ENCODE assay signal across 23 cellular contexts in genomic region chr19:18723871-18724377, GRCh38. TPM values are rescaled to one million over a fixed set of nuclear protein-coding genes. Genes with fewer than 3 reads are reported as not detected.
DNase-seq lines count a peak whose midpoint lies in the region; ATAC-seq and TF ChIP-seq lines count a peak whose summit lies in the region.
"Had no signal": no experiment of that assay in that cellular context is flagged by ENCODE, and none has a peak within 500 bp of the region (broad histone marks: within the 10 kb centered on the region; RNA-seq: fewer than 3 reads in every experiment).

No MANE protein-coding gene starts in this region.

- CTCF ChIA-PET in WTC11 (lab: Charles Lee), result interaction anchor here (1.5 kb wide), 1 partner anchor 235 kb away, joined by 4 read pairs; no protein-coding TSS in a partner anchor

- H3K36me3 Mint-ChIP-seq in activated T-cell treated with anti-CD3 and anti-CD28 coated beads, Interleukin-2, amount 50 U/mL, for 24 hours (ENCODE audit: low read depth), result peaks cover 8% of the 10 kb centered on the region
- no peaks in the 10 kb centered on the region; the same call in 1 of the 2 replicates for H3K36me3 Mint-ChIP-seq in WTC11
- H3K36me3 Mint-ChIP-seq in stimulated activated naive B cell treated with anti-CD40 and anti-IgM and Interleukin-4, amounts not matched to agents 10 μg/mL and 1 μg/mL and 100 μg/mL, for 72 hours, result peaks cover 7 to 17% of the 10 kb centered on the region in 2 donors
- H3K36me3 Mint-ChIP-seq: immature natural killer cell had no signal

- POLR2A ChIA-PET in WTC11 (lab: Charles Lee), result interaction anchor here (0.5 kb wide), 1 partner anchor 33 kb away, joined by 3 read pairs; no protein-coding TSS in a partner anchor

- H3K4me3 Mint-ChIP-seq in activated T-cell treated with anti-CD3 and anti-CD28 coated beads, Interleukin-2, amount 50 U/mL, for 24 hours, result no peak overlapping the region
- no peak overlapping the region for H3K4me3 Mint-ChIP-seq in WTC11
- H3K4me3 Mint-ChIP-seq in stimulated activated naive B cell treated with anti-CD40 and anti-IgM and Interleukin-4, amounts not matched to agents 10 μg/mL and 1 μg/mL and 100 μg/mL, for 72 hours, result no peak overlapping the region
- H3K4me3 Mint-ChIP-seq: activated CD4-positive, alpha-beta T cell treated with anti-CD3 and anti-CD28 coated beads, Interleukin-2, amount 10 ng/mL, durations not matched to agents 7 days and 5 days; effector memory CD8-positive, alpha-beta T cell; immature natural killer cell; naive thymus-derived CD8-positive, alpha-beta T cell had no signal

- TF ChIP-seq CTCF in WTC11 (IDR thresholded peaks at IDR 0.05), result no peak

- no peaks in the 10 kb centered on the region for H3K27me3 Mint-ChIP-seq in activated T-cell treated with anti-CD3 and anti-CD28 coated beads, Interleukin-2, amount 50 U/mL, for 24 hours
- 0 out of 2 replicates have a peak, but pooled peaks cover 3% of the 10 kb centered on the region for H3K27me3 Mint-ChIP-seq in WTC11 (ENCODE audit: low read depth)
- H3K27me3 Mint-ChIP-seq in stimulated activated naive B cell treated with anti-CD40 and anti-IgM and Interleukin-4, amounts not matched to agents 10 μg/mL and 1 μg/mL and 100 μg/mL, for 72 hours, result no peaks in the 10 kb centered on the region
- H3K27me3 Mint-ChIP-seq: activated CD4-positive, alpha-beta T cell treated with anti-CD3 and anti-CD28 coated beads, Interleukin-2, amount 10 ng/mL, durations not matched to agents 7 days and 5 days; effector memory CD8-positive, alpha-beta T cell; naive thymus-derived CD8-positive, alpha-beta T cell had no signal

- TF ChIP-seq POLR2A in GM18505 (IDR thresholded peaks at IDR 0.05; ENCODE audit: borderline replicate concordance, extremely low read depth, insufficient read depth, insufficient read length), result no peak

- H3K9me3 Mint-ChIP-seq in activated T-cell treated with anti-CD3 and anti-CD28 coated beads, Interleukin-2, amount 50 U/mL, for 24 hours, result no peaks in the 10 kb centered on the region
- no peaks in the 10 kb centered on the region for H3K9me3 Mint-ChIP-seq in WTC11
- no peaks in the 10 kb centered on the region for H3K9me3 Mint-ChIP-seq in stimulated activated naive B cell treated with anti-CD40 and anti-IgM and Interleukin-4, amounts not matched to agents 10 μg/mL and 1 μg/mL and 100 μg/mL, for 72 hours
- H3K9me3 Mint-ChIP-seq: activated CD4-positive, alpha-beta T cell treated with anti-CD3 and anti-CD28 coated beads, Interleukin-2, amount 10 ng/mL, durations not matched to agents 7 days and 5 days; effector memory CD8-positive, alpha-beta T cell; immature natural killer cell; naive thymus-derived CD8-positive, alpha-beta T cell had no signal

- no peak for DNase-seq in activated T-cell treated with anti-CD3 and anti-CD28 coated beads, Interleukin-2, amount 50 U/mL, for 24 hours
- DNase-seq in activated T-cell treated with anti-CD3 and anti-CD28 coated beads, Interleukin-2, amount 50 U/mL, for 1 hour, result no peak
- DNase-seq in WTC11 (ENCODE audit: low spot score) (no peak), left kidney (ENCODE audit: low read depth, low spot score) (peak; percentile 76), globus pallidus (ENCODE audit: low spot score) (no peak), DMS79 (lab: John Stamatoyannopoulos, UW) (no peak)
- DNase-seq in stimulated activated naive B cell treated with anti-CD40 and anti-IgM and Interleukin-4, amounts not matched to agents 10 μg/mL and 1 μg/mL and 100 μg/mL, for 72 hours, result no peak
- DNase-seq: activated CD4-positive, alpha-beta T cell treated with anti-CD3 and anti-CD28 coated beads, Interleukin-2, amount 10 ng/mL, durations not matched to agents 7 days and 5 days; activated CD8-positive, alpha-beta memory T cell treated with anti-CD3 and anti-CD28 coated beads, Interleukin-2, amount 50 U/mL, for 4 hours; activated gamma-delta T cell; BE2C; colonic mucosa; DMS79 treated with DMSO at 0.1 percent for 48 hours; effector memory CD8-positive, alpha-beta T cell; immature natural killer cell; KG1; left ventricle myocardium superior; midbrain; naive thymus-derived CD8-positive, alpha-beta T cell; NCI-H146; SJCRH30; stimulated activated CD8-positive, alpha-beta memory T cell treated with anti-CD3 and anti-CD28 coated beads, Interleukin-4, amount 100 ng/mL, for 48 hours had no signal

- H3K4me1 Mint-ChIP-seq in activated T-cell treated with anti-CD3 and anti-CD28 coated beads, Interleukin-2, amount 50 U/mL, for 24 hours (ENCODE audit: low read depth), result peaks cover 12% of the 10 kb centered on the region
- peaks cover 5% of the 10 kb centered on the region; the same call in 1 of the 2 replicates for H3K4me1 Mint-ChIP-seq in WTC11
- peaks cover 13 to 15% of the 10 kb centered on the region in 2 donors for H3K4me1 Mint-ChIP-seq in stimulated activated naive B cell treated with anti-CD40 and anti-IgM and Interleukin-4, amounts not matched to agents 10 μg/mL and 1 μg/mL and 100 μg/mL, for 72 hours
- H3K4me1 Mint-ChIP-seq: activated CD4-positive, alpha-beta T cell treated with anti-CD3 and anti-CD28 coated beads, Interleukin-2, amount 10 ng/mL, durations not matched to agents 7 days and 5 days had no signal

- peak overlapping the region; percentile 67 for H3K27ac Mint-ChIP-seq in activated T-cell treated with anti-CD3 and anti-CD28 coated beads, Interleukin-2, amount 50 U/mL, for 24 hours
- H3K27ac Mint-ChIP-seq in WTC11, result peak overlapping the region; percentile 66; the same call in 1 of the 2 replicates
- H3K27ac Mint-ChIP-seq in stimulated activated naive B cell treated with anti-CD40 and anti-IgM and Interleukin-4, amounts not matched to agents 10 μg/mL and 1 μg/mL and 100 μg/mL, for 72 hours, result peak overlapping the region; percentile 63
- H3K27ac Mint-ChIP-seq: activated CD4-positive, alpha-beta T cell treated with anti-CD3 and anti-CD28 coated beads, Interleukin-2, amount 10 ng/mL, durations not matched to agents 7 days and 5 days; effector memory CD8-positive, alpha-beta T cell had no signal

- ATAC-seq in WTC11, result no peak
- no peak for ATAC-seq in stimulated activated naive B cell treated with anti-CD40 and anti-IgM and Interleukin-4, amounts not matched to agents 10 μg/mL and 1 μg/mL and 100 μg/mL, for 72 hours (replicated peaks)
- ATAC-seq in GM18505 (IDR thresholded peaks at IDR 0.05; ENCODE audit: unreplicated experiment), result no peak
- ATAC-seq: effector memory CD8-positive, alpha-beta T cell; left ventricle myocardium superior; naive thymus-derived CD8-positive, alpha-beta T cell had no signal

TF ChIP-seq in WTC11, 78 proteins besides CTCF, POLR2A, EP300 and RAD21 (continues in another document):
- TF ChIP-seq, protein P1, sequence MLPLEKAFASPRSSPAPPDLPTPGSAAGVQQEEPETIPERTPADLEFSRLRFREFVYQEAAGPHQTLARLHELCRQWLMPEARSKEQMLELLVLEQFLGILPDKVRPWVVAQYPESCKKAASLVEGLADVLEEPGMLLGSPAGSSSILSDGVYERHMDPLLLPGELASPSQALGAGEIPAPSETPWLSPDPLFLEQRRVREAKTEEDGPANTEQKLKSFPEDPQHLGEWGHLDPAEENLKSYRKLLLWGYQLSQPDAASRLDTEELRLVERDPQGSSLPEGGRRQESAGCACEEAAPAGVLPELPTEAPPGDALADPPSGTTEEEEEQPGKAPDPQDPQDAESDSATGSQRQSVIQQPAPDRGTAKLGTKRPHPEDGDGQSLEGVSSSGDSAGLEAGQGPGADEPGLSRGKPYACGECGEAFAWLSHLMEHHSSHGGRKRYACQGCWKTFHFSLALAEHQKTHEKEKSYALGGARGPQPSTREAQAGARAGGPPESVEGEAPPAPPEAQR (CRISPR knock-in tag; IDR thresholded peaks at IDR 0.05), result no peak
- no peak for TF ChIP-seq SP1 (CRISPR knock-in tag; conservative IDR thresholded peaks at IDR 0.05)
- TF ChIP-seq ZNF219 (CRISPR knock-in tag; IDR thresholded peaks at IDR 0.05; ENCODE audit: borderline replicate concordance), result no peak
- TF ChIP-seq ZNF138 (CRISPR knock-in tag; conservative IDR thresholded peaks at IDR 0.05), result no peak
- TF ChIP-seq GRHL2 (CRISPR knock-in tag; IDR thresholded peaks at IDR 0.05; ENCODE audit: insufficient replicate concordance, severe bottlenecking), result no peak
- TF ChIP-seq, protein P2, sequence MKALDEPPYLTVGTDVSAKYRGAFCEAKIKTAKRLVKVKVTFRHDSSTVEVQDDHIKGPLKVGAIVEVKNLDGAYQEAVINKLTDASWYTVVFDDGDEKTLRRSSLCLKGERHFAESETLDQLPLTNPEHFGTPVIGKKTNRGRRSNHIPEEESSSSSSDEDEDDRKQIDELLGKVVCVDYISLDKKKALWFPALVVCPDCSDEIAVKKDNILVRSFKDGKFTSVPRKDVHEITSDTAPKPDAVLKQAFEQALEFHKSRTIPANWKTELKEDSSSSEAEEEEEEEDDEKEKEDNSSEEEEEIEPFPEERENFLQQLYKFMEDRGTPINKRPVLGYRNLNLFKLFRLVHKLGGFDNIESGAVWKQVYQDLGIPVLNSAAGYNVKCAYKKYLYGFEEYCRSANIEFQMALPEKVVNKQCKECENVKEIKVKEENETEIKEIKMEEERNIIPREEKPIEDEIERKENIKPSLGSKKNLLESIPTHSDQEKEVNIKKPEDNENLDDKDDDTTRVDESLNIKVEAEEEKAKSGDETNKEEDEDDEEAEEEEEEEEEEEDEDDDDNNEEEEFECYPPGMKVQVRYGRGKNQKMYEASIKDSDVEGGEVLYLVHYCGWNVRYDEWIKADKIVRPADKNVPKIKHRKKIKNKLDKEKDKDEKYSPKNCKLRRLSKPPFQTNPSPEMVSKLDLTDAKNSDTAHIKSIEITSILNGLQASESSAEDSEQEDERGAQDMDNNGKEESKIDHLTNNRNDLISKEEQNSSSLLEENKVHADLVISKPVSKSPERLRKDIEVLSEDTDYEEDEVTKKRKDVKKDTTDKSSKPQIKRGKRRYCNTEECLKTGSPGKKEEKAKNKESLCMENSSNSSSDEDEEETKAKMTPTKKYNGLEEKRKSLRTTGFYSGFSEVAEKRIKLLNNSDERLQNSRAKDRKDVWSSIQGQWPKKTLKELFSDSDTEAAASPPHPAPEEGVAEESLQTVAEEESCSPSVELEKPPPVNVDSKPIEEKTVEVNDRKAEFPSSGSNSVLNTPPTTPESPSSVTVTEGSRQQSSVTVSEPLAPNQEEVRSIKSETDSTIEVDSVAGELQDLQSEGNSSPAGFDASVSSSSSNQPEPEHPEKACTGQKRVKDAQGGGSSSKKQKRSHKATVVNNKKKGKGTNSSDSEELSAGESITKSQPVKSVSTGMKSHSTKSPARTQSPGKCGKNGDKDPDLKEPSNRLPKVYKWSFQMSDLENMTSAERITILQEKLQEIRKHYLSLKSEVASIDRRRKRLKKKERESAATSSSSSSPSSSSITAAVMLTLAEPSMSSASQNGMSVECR (CRISPR knock-in tag; IDR thresholded peaks at IDR 0.05; ENCODE audit: borderline replicate concordance), result no peak
- no peak for TF ChIP-seq SMAD3 (CRISPR knock-in tag; IDR thresholded peaks at IDR 0.05; ENCODE audit: borderline replicate concordance)

RNA-seq across cellular contexts. Expression of gene CRTC1, which starts 40.4 kb away (rescaled TPM):
- 12.3 to 17.0 TPM (median 16.3 TPM) in 3 replicates for total RNA-seq in WTC11 (2021)
